1 cellular context compared by ENCODE assay signal in genomic region chr7:84822941-84823510, GRCh38.
TF ChIP-seq lines count a peak whose summit lies in the region.

No MANE protein-coding gene starts in this region.

TF ChIP-seq in K562, 482 proteins besides CTCF, POLR2A, EP300 and RAD21 (continued from another document):
- TF ChIP-seq MAZ (CRISPR knock-in tag; conservative IDR thresholded peaks at IDR 0.05 in 1 of 2, IDR thresholded peaks at IDR 0.05 in 1 of 2) (0 out of 4 replicates have a peak, but pooled peaks of 1 of the 2 experiments have one; percentile 9), DDX20 (tag; IDR thresholded peaks at IDR 0.05; ENCODE audit: low read depth) (0 out of 2 replicates have a peak, but pooled peaks have one; percentile 22), CBX3 (IDR thresholded peaks at IDR 0.05; ENCODE audit: borderline replicate concordance in 1 of 2, low read length in 2 of 2) (no peak), CXXC5 (CRISPR knock-in tag; IDR thresholded peaks at IDR 0.05) (peak; percentile 64), MECOM (CRISPR knock-in tag; IDR thresholded peaks at IDR 0.05) (peak; percentile 70; the same call in 1 of the 2 replicates), ZNF124 (CRISPR knock-in tag; IDR thresholded peaks at IDR 0.05) (no peak), RNF2 (IDR thresholded peaks at IDR 0.05) (0 out of 2 replicates have a peak, but pooled peaks have one; percentile 17), SMAD3 (CRISPR knock-in tag; conservative IDR thresholded peaks at IDR 0.05) (0 out of 2 replicates have a peak, but pooled peaks have one; percentile 35), YY1 (IDR thresholded peaks at IDR 0.05; ENCODE audit: borderline replicate concordance in 1 of 3, control insufficient read depth in 1 of 3, extremely low read depth in 1 of 3, insufficient read depth in 3 of 3, insufficient read length in 1 of 3, insufficient replicate concordance in 2 of 3, low read depth in 1 of 3, low read length in 2 of 3) (peak in 1 of 3 experiments; percentile 37), ARID1B (IDR thresholded peaks at IDR 0.05) (peak; percentile 23; the same call in 1 of the 2 replicates), ZC3H11A (IDR thresholded peaks at IDR 0.05; ENCODE audit: low read depth, low read length) (no peak), ID3 (CRISPR knock-in tag; IDR thresholded peaks at IDR 0.05) (no peak), ID3 (tag; IDR thresholded peaks at IDR 0.05) (0 out of 2 replicates have a peak, but pooled peaks have one; percentile 32), SMAD4 (CRISPR knock-in tag; conservative IDR thresholded peaks at IDR 0.05) (peak; percentile 84), SRSF1 (IDR thresholded peaks at IDR 0.05; ENCODE audit: low read depth, low read length) (no peak), ETV1 (tag; conservative IDR thresholded peaks at IDR 0.05; ENCODE audit: low read depth) (peak; percentile 29; the same call in 1 of the 2 replicates), PTTG1 (tag; IDR thresholded peaks at IDR 0.05; ENCODE audit: low read depth) (0 out of 2 replicates have a peak, but pooled peaks have one; percentile 16), KLF6 (CRISPR knock-in tag; IDR thresholded peaks at IDR 0.05; ENCODE audit: borderline replicate concordance) (no peak), LCOR (CRISPR knock-in tag; IDR thresholded peaks at IDR 0.05) (0 out of 2 replicates have a peak, but pooled peaks have one; percentile 24), BRD4 (IDR thresholded peaks at IDR 0.05) (peak; percentile 44; the same call in 1 of the 2 replicates), CEBPB (tag; IDR thresholded peaks at IDR 0.05) (0 out of 2 replicates have a peak, but pooled peaks have one; percentile 13), PCBP1 (IDR thresholded peaks at IDR 0.05; ENCODE audit: low read depth, low read length, poor library complexity, severe bottlenecking) (no peak), NR2C1 (IDR thresholded peaks at IDR 0.05) (no peak), NR2C1 (tag; IDR thresholded peaks at IDR 0.05) (0 out of 2 replicates have a peak, but pooled peaks have one; percentile 38), ZNF311 (CRISPR knock-in tag; IDR thresholded peaks at IDR 0.05) (peak; percentile 21; the same call in 1 of the 2 replicates)
- TF ChIP-seq, protein P1, sequence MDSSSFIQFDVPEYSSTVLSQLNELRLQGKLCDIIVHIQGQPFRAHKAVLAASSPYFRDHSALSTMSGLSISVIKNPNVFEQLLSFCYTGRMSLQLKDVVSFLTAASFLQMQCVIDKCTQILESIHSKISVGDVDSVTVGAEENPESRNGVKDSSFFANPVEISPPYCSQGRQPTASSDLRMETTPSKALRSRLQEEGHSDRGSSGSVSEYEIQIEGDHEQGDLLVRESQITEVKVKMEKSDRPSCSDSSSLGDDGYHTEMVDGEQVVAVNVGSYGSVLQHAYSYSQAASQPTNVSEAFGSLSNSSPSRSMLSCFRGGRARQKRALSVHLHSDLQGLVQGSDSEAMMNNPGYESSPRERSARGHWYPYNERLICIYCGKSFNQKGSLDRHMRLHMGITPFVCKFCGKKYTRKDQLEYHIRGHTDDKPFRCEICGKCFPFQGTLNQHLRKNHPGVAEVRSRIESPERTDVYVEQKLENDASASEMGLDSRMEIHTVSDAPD (CRISPR knock-in tag; IDR thresholded peaks at IDR 0.05): 0 out of 2 replicates have a peak, but pooled peaks have one; percentile 61
- TF ChIP-seq, protein P2, sequence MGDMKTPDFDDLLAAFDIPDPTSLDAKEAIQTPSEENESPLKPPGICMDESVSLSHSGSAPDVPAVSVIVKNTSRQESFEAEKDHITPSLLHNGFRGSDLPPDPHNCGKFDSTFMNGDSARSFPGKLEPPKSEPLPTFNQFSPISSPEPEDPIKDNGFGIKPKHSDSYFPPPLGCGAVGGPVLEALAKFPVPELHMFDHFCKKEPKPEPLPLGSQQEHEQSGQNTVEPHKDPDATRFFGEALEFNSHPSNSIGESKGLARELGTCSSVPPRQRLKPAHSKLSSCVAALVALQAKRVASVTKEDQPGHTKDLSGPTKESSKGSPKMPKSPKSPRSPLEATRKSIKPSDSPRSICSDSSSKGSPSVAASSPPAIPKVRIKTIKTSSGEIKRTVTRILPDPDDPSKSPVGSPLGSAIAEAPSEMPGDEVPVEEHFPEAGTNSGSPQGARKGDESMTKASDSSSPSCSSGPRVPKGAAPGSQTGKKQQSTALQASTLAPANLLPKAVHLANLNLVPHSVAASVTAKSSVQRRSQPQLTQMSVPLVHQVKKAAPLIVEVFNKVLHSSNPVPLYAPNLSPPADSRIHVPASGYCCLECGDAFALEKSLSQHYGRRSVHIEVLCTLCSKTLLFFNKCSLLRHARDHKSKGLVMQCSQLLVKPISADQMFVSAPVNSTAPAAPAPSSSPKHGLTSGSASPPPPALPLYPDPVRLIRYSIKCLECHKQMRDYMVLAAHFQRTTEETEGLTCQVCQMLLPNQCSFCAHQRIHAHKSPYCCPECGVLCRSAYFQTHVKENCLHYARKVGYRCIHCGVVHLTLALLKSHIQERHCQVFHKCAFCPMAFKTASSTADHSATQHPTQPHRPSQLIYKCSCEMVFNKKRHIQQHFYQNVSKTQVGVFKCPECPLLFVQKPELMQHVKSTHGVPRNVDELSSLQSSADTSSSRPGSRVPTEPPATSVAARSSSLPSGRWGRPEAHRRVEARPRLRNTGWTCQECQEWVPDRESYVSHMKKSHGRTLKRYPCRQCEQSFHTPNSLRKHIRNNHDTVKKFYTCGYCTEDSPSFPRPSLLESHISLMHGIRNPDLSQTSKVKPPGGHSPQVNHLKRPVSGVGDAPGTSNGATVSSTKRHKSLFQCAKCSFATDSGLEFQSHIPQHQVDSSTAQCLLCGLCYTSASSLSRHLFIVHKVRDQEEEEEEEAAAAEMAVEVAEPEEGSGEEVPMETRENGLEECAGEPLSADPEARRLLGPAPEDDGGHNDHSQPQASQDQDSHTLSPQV (IDR thresholded peaks at IDR 0.05): peak; percentile 77
